18 cellular contexts compared by ENCODE assay signal in genomic region chr22:38429460-38430128, GRCh38. TPM values are rescaled to one million over a fixed set of nuclear protein-coding genes. Genes with fewer than 3 reads are reported as not detected.
DNase-seq lines count a peak whose midpoint lies in the region; ATAC-seq and TF ChIP-seq lines count a peak whose summit lies in the region.
"Had no signal": no experiment of that assay in that cellular context is flagged by ENCODE, and none has a peak within 500 bp of the region (broad histone marks: within the 10 kb centered on the region; RNA-seq: fewer than 3 reads in every experiment).

No MANE protein-coding gene starts in this region.

- H3K27ac ChIP-seq in upper lobe of right lung: no peak overlapping the region
- H3K27ac ChIP-seq: BLaER1 treated with 17β-estradiol and CSF1 and Interleukin-3, amounts not matched to agents 10 nM and 100 nM; Peyer's patch; thyroid gland had no signal

- H3K9me3 Mint-ChIP-seq in brain: peaks cover 0 to 2% (median 0%) of the 10 kb centered on the region in 5 experiments
- H3K9me3 Mint-ChIP-seq: activated CD4-positive, alpha-beta T cell treated with anti-CD3 and anti-CD28 coated beads, Interleukin-2, amount 10 ng/mL, durations not matched to agents 24 days and 14 days had no signal

- H3K27ac Mint-ChIP-seq in brain: peak overlapping the region in 4 of 5 experiments; percentile 66 to 93 (median 74)
- H3K27ac Mint-ChIP-seq: activated CD4-positive, alpha-beta T cell treated with anti-CD3 and anti-CD28 coated beads, Interleukin-2, amount 10 ng/mL, durations not matched to agents 24 days and 14 days had no signal

- ATAC-seq in mucosa of descending colon (peak; percentile 38), upper lobe of right lung (no peak)
- ATAC-seq: SK-N-SH treated with all-trans-retinoic acid at 6 μM for 48 hours had no signal

- no peaks in the 10 kb centered on the region for H3K27me3 Mint-ChIP-seq in brain
- H3K27me3 Mint-ChIP-seq: activated CD4-positive, alpha-beta T cell treated with anti-CD3 and anti-CD28 coated beads, Interleukin-2, amount 10 ng/mL, durations not matched to agents 24 days and 14 days had no signal

- DNase-seq in COR-L47 (lab: John Stamatoyannopoulos, UW): peak; percentile 46
- DNase-seq in NCI-H1105 treated with DMSO at 0.1 percent for 48 hours (lab: John Stamatoyannopoulos, UW): peak; percentile 8
- DNase-seq in mucosa of descending colon: no peak
- no peak for DNase-seq in upper lobe of right lung
- no peak for DNase-seq in Kasumi-1 (lab: John Stamatoyannopoulos, UW)
- DNase-seq in KBM-7: no peak
- DNase-seq: activated CD4-positive, alpha-beta T cell treated with anti-CD3 and anti-CD28 coated beads, Interleukin-2, amount 10 ng/mL, durations not matched to agents 24 days and 14 days; activated naive CD4-positive, alpha-beta T cell treated with Interleukin-2 at 50 U/mL for 16 hours; effector CD8-positive, alpha-beta T cell; left cardiac atrium; NCI-H510A treated with DMSO at 0.1 percent for 48 hours; Peyer's patch; small intestine; thyroid gland had no signal

- H3K36me3 ChIP-seq in mucosa of descending colon (ENCODE audit: low read depth) (no peaks in the 10 kb centered on the region), upper lobe of right lung (no peaks in the 10 kb centered on the region)
- H3K36me3 ChIP-seq: BLaER1 treated with 17β-estradiol and CSF1 and Interleukin-3, amounts not matched to agents 10 nM and 100 nM; Peyer's patch; thyroid gland had no signal

- intact Hi-C loops in mucosa of descending colon (cut with DNase I, micrococcal nuclease) (no loop called here), upper lobe of right lung (cut with DNase I) (no loop called here)

- H3K4me1 Mint-ChIP-seq in brain: peaks cover 42% of the 10 kb centered on the region
- H3K4me1 Mint-ChIP-seq: activated CD4-positive, alpha-beta T cell treated with anti-CD3 and anti-CD28 coated beads, Interleukin-2, amount 10 ng/mL, durations not matched to agents 24 days and 14 days had no signal

- H3K4me3 ChIP-seq in mucosa of descending colon (no peak overlapping the region), upper lobe of right lung (no peak overlapping the region)
- H3K4me3 ChIP-seq: BLaER1 treated with 17β-estradiol and CSF1 and Interleukin-3, amounts not matched to agents 10 nM and 100 nM; Peyer's patch; thyroid gland had no signal

- H3K36me3 Mint-ChIP-seq in brain: no peaks in the 10 kb centered on the region

- in situ Hi-C loops in KBM-7 (cut with MboI; ENCODE audit: low pct_unique_long_range_greater_than_20kb, low sequenced_read_pairs): no loop called here

- no peak for TF ChIP-seq CTCF in brain (conservative IDR thresholded peaks at IDR 0.05)
- TF ChIP-seq CTCF in mucosa of descending colon (IDR thresholded peaks at IDR 0.05): no peak
- no peak for TF ChIP-seq CTCF in upper lobe of right lung (IDR thresholded peaks at IDR 0.05)

- no peaks in the 10 kb centered on the region for H3K27me3 ChIP-seq in upper lobe of right lung
- H3K27me3 ChIP-seq: BLaER1 treated with 17β-estradiol and CSF1 and Interleukin-3, amounts not matched to agents 10 nM and 100 nM; Peyer's patch; thyroid gland had no signal

- H3K4me3 Mint-ChIP-seq in brain: peak overlapping the region in 3 of 5 experiments; percentile 11 to 49 (median 34)
- H3K4me3 Mint-ChIP-seq: activated CD4-positive, alpha-beta T cell treated with anti-CD3 and anti-CD28 coated beads, Interleukin-2, amount 10 ng/mL, durations not matched to agents 24 days and 14 days had no signal

- no peaks in the 10 kb centered on the region for H3K9me3 ChIP-seq in mucosa of descending colon
- H3K9me3 ChIP-seq in upper lobe of right lung: no peaks in the 10 kb centered on the region
- H3K9me3 ChIP-seq: BLaER1 treated with 17β-estradiol and CSF1 and Interleukin-3, amounts not matched to agents 10 nM and 100 nM; Peyer's patch; thyroid gland had no signal

- H3K4me1 ChIP-seq in mucosa of descending colon (ENCODE audit: low read depth) (peaks cover 1% of the 10 kb centered on the region), upper lobe of right lung (no peaks in the 10 kb centered on the region)
- H3K4me1 ChIP-seq: thyroid gland had no signal

RNA-seq across cellular contexts. Expression of gene KCNJ4, which starts 25.4 kb away (rescaled TPM):
- 18.1 TPM for polyA plus RNA-seq in brain (ENCODE audit: insufficient read depth, low read depth, low replicate concordance)
- total RNA-seq in mucosa of descending colon: not detected
- total RNA-seq in upper lobe of right lung: not detected
- total RNA-seq: activated CD4-positive, alpha-beta T cell treated with anti-CD3 and anti-CD28 coated beads, Interleukin-2, amount 10 ng/mL, durations not matched to agents 24 days and 14 days; osteoblast; Peyer's patch; thyroid gland had no signal

RNA-seq across cellular contexts. Expression of gene KDELR3, which starts 38.3 kb away (rescaled TPM):
- polyA plus RNA-seq in brain (ENCODE audit: insufficient read depth, low read depth, low replicate concordance): 1.1 TPM
- total RNA-seq in mucosa of descending colon (10 to 100 TPM in 2 of 3 donors, 1 to 10 TPM in 1; 4.2 to 14.4 (median 11.3) TPM), upper lobe of right lung (5.9 TPM)

Comparison
In these comparisons a context has a peak if more than half of its experiments do, and no peak if none do; other contexts are left out.
1. DNase-seq: peak in COR-L47 (single experiment) and NCI-H1105 treated with DMSO at 0.1 percent for 48 hours (single experiment); none in mucosa of descending colon (0 of 3), upper lobe of right lung (single experiment), Kasumi-1 (0 of 2) and KBM-7 (single experiment).